ENCODE assay signal across 28 cellular contexts in genomic region chr20:16481977-16482376, GRCh38.
"Had no signal": no experiment of that assay in that cellular context is flagged by ENCODE, and none has a peak within 500 bp of the region (broad histone marks: within the 10 kb centered on the region; RNA-seq: fewer than 3 reads in every experiment).

No MANE protein-coding gene starts in this region.

- H3K27ac ChIP-seq: stomach, suprapubic skin, testis, thoracic aorta, thyroid gland, tibial artery, tibial nerve, transverse colon, upper lobe of left lung, upper lobe of right lung, uterus, vagina had no signal

- H3K4me3 Mint-ChIP-seq: stimulated activated effector memory CD8-positive, alpha-beta T cell treated with anti-CD3 and anti-CD28 coated beads, Interleukin-12 subunit alpha, Interleukin-12 subunit beta, amount 100 ng/mL, for 72 hours; stimulated activated naive B cell treated with anti-CD40 and anti-IgM and Interleukin-4, amounts not matched to agents 10 μg/mL and 1 μg/mL and 100 μg/mL, for 72 hours; stimulated activated naive CD8-positive, alpha-beta T cell treated with anti-CD3 and anti-CD28 coated beads, Interleukin-15, amount 100 ng/mL, for 72 hours; stimulated activated naive CD8-positive, alpha-beta T cell treated with anti-CD3 and anti-CD28 coated beads, Interleukin-15, Interleukin-2, amounts not matched to agents 100 ng/mL and 50 ng/mL, for 24 hours; type B pancreatic cell had no signal

- H3K4me1 ChIP-seq: suprapubic skin, testis, thyroid gland, tibial artery, tibial nerve, upper lobe of left lung, upper lobe of right lung, uterus, vagina had no signal

- ATAC-seq: stimulated activated effector memory CD8-positive, alpha-beta T cell treated with anti-CD3 and anti-CD28 coated beads, Interleukin-12 subunit alpha, Interleukin-12 subunit beta, amount 100 ng/mL, for 72 hours; stimulated activated naive B cell treated with anti-CD40 and anti-IgM and Interleukin-4, amounts not matched to agents 10 μg/mL and 1 μg/mL and 100 μg/mL, for 72 hours; stimulated activated naive CD8-positive, alpha-beta T cell treated with anti-CD3 and anti-CD28 coated beads, Interleukin-15, amount 100 ng/mL, for 72 hours; stimulated activated naive CD8-positive, alpha-beta T cell treated with anti-CD3 and anti-CD28 coated beads, Interleukin-15, Interleukin-2, amounts not matched to agents 100 U/mL and 50 U/mL, for 24 hours; upper lobe of right lung had no signal

- H3K36me3 Mint-ChIP-seq: stimulated activated effector memory CD8-positive, alpha-beta T cell treated with anti-CD3 and anti-CD28 coated beads, Interleukin-12 subunit alpha, Interleukin-12 subunit beta, amount 100 ng/mL, for 72 hours had no signal

- H3K27me3 ChIP-seq: stomach, suprapubic skin, testis, thyroid gland, tibial artery, tibial nerve, transverse colon, upper lobe of left lung, upper lobe of right lung, uterus, vagina had no signal

- H3K4me1 Mint-ChIP-seq: stimulated activated effector memory CD8-positive, alpha-beta T cell treated with anti-CD3 and anti-CD28 coated beads, Interleukin-12 subunit alpha, Interleukin-12 subunit beta, amount 100 ng/mL, for 72 hours had no signal

- DNase-seq: stimulated activated CD4-positive, alpha-beta T cell treated with anti-CD3 and anti-CD28 coated beads, Interleukin-2, amount 100 ng/mL, for 48 hours; stimulated activated CD4-positive, alpha-beta T cell treated with anti-CD3 and anti-CD28 coated beads, Interleukin-4, amount 100 ng/mL, for 1 hour; stimulated activated CD4-positive, alpha-beta T cell treated with anti-CD3 and anti-CD28 coated beads, Interleukin-4, amount 100 ng/mL, for 24 hours; stimulated activated CD4-positive, alpha-beta T cell treated with anti-CD3 and anti-CD28 coated beads, Interleukin-4, amount 100 ng/mL, for 4 hours; stimulated activated CD8-positive, alpha-beta memory T cell treated with anti-CD3 and anti-CD28 coated beads, Interleukin-4, amount 100 ng/mL, for 48 hours; stimulated activated naive B cell treated with anti-CD40 and anti-IgM and Interleukin-4, amounts not matched to agents 10 μg/mL and 1 μg/mL and 100 μg/mL, for 72 hours; stimulated activated naive CD4-positive, alpha-beta T cell; stimulated activated naive CD4-positive, alpha-beta T cell treated with Interleukin-2 at 50 U/mL for 16 hours; stimulated activated naive CD8-positive, alpha-beta T cell treated with anti-CD3 and anti-CD28 coated beads, Interleukin-15, amount 100 ng/mL, for 72 hours; stimulated activated naive CD8-positive, alpha-beta T cell treated with anti-CD3 and anti-CD28 coated beads, Interleukin-15, Interleukin-2, amounts not matched to agents 100 U/mL and 50 U/mL, for 24 hours; stomach; substantia nigra; testis; thyroid gland; tibial artery; transverse colon; trophoblast cell; upper lobe of left lung; upper lobe of right lung; uterus had no signal

- H3K27ac Mint-ChIP-seq: stimulated activated effector memory CD8-positive, alpha-beta T cell treated with anti-CD3 and anti-CD28 coated beads, Interleukin-12 subunit alpha, Interleukin-12 subunit beta, amount 100 ng/mL, for 72 hours; stimulated activated naive B cell treated with anti-CD40 and anti-IgM and Interleukin-4, amounts not matched to agents 10 μg/mL and 1 μg/mL and 100 μg/mL, for 72 hours; stimulated activated naive CD8-positive, alpha-beta T cell treated with anti-CD3 and anti-CD28 coated beads, Interleukin-15, amount 100 ng/mL, for 72 hours; stimulated activated naive CD8-positive, alpha-beta T cell treated with anti-CD3 and anti-CD28 coated beads, Interleukin-15, Interleukin-2, amounts not matched to agents 100 ng/mL and 50 ng/mL, for 24 hours; type B pancreatic cell had no signal

- H3K9me3 ChIP-seq: stomach, suprapubic skin, testis, thoracic aorta, thyroid gland, tibial artery, tibial nerve, transverse colon, upper lobe of left lung, upper lobe of right lung, uterus, vagina had no signal

- H3K9me3 Mint-ChIP-seq: stimulated activated effector memory CD8-positive, alpha-beta T cell treated with anti-CD3 and anti-CD28 coated beads, Interleukin-12 subunit alpha, Interleukin-12 subunit beta, amount 100 ng/mL, for 72 hours; stimulated activated naive CD8-positive, alpha-beta T cell treated with anti-CD3 and anti-CD28 coated beads, Interleukin-15, amount 100 ng/mL, for 72 hours; stimulated activated naive CD8-positive, alpha-beta T cell treated with anti-CD3 and anti-CD28 coated beads, Interleukin-15, Interleukin-2, amounts not matched to agents 100 ng/mL and 50 ng/mL, for 24 hours had no signal

- H3K27me3 Mint-ChIP-seq: stimulated activated naive B cell treated with anti-CD40 and anti-IgM and Interleukin-4, amounts not matched to agents 10 μg/mL and 1 μg/mL and 100 μg/mL, for 72 hours; stimulated activated naive CD8-positive, alpha-beta T cell treated with anti-CD3 and anti-CD28 coated beads, Interleukin-15, amount 100 ng/mL, for 72 hours; stimulated activated naive CD8-positive, alpha-beta T cell treated with anti-CD3 and anti-CD28 coated beads, Interleukin-15, Interleukin-2, amounts not matched to agents 100 ng/mL and 50 ng/mL, for 24 hours; type B pancreatic cell had no signal

- H3K36me3 ChIP-seq: thoracic aorta, thyroid gland, transverse colon, upper lobe of right lung, uterus, vagina had no signal

- H3K4me3 ChIP-seq: stomach, suprapubic skin, testis, thoracic aorta, thyroid gland, tibial artery, tibial nerve, transverse colon, upper lobe of left lung, upper lobe of right lung, uterus, vagina had no signal

- FAIRE-seq: urothelium cell line had no signal
